In the genomic region with DNA sequence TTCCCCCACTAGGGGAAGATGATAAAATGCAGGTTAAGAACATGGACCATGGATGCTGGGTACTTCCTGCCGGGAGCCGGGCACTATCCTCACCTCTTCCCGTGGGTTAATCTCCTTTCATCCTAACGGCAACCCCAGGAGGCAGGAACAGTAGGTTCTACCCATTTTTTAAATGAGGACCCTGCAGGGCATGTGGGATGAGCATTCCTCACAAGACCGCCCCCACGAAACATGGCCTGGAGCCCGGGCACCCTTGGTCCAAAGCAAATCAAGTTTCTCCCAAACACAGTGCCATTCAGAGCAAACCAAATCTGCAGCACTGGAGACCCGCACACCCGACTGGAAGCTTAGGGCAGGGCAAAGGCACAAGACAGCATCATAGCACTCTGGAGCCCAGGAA, we compare ENCODE assay signal across 1 cellular context.
TF ChIP-seq lines count a peak whose summit lies in the region.

No MANE protein-coding gene starts in this region.

TF ChIP-seq in endothelial cell of umbilical vein, 7 proteins besides CTCF, POLR2A, EP300 and RAD21:
- TF ChIP-seq, protein P1, sequence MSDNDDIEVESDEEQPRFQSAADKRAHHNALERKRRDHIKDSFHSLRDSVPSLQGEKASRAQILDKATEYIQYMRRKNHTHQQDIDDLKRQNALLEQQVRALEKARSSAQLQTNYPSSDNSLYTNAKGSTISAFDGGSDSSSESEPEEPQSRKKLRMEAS (IDR thresholded peaks at IDR 0.05; ENCODE audit: insufficient read depth, insufficient read length), result no peak
- TF ChIP-seq FOS (IDR thresholded peaks at IDR 0.05; ENCODE audit: borderline replicate concordance, insufficient read depth, low read length), result no peak
- TF ChIP-seq MYC (IDR thresholded peaks at IDR 0.05; ENCODE audit: low read depth, low read length), result no peak
- no peak for TF ChIP-seq POLR2AphosphoS5 (IDR thresholded peaks at IDR 0.05; ENCODE audit: insufficient read depth, low read depth, low read length)
- TF ChIP-seq GATA2 (IDR thresholded peaks at IDR 0.05; ENCODE audit: insufficient read depth, insufficient read length, low read depth, low read length), result no peak
- no peak for TF ChIP-seq EZH2 (IDR thresholded peaks at IDR 0.05; ENCODE audit: borderline replicate concordance, low read depth, low read length, severe bottlenecking)
- no peak for TF ChIP-seq JUN (IDR thresholded peaks at IDR 0.05; ENCODE audit: borderline replicate concordance, insufficient read depth, insufficient read length, low read depth)
